In the genomic region with DNA sequence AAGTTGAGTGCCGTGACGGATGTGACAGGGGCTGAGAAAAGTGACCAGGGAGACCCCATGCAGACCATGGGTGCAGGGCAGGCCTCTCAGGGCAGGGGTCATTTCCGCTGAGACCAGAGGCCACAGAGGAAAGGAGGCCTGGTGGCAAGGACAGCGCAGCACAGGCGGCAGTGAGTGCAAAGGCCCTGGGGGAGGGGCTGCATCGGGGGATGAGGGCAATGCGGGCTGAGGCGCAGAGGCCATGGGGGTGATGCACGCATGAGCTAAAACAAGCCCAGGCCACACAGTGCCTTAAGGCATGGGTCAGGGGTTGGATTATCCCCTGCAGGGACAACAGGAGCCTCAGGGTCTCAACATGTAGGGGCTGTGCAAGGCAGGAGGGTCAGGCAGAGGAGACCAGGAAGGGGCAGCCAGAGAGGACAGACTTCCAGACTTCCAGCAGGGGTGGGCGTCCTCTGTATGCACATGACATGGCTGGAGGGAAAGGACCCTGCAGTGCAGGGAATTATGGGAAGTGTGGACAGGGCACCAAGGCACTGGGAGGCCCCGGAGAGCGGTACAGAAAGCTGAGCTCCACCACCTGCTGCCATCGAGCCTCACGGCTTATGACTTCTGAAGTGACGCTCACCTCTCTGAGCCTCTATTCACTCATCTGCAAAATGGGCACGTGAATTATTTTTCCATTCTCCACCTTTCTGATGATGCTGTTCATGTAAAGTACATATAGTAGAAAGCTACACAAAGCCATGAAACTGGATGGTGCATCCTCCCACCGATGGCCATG, we compare ENCODE assay signal across 15 cellular contexts. TPM values are rescaled to one million over a fixed set of nuclear protein-coding genes. Genes with fewer than 3 reads are reported as not detected.
DNase-seq lines count a peak whose midpoint lies in the region; ATAC-seq, FAIRE-seq and TF ChIP-seq lines count a peak whose summit lies in the region.
"Had no signal": no experiment of that assay in that cellular context is flagged by ENCODE, and none has a peak within 500 bp of the region (broad histone marks: within the 10 kb centered on the region; RNA-seq: fewer than 3 reads in every experiment).

No MANE protein-coding gene starts in this region.

- H3K4me1 ChIP-seq in K562 (replicated peaks in 1 of 2; ENCODE audit: control insufficient read depth in 2 of 2, insufficient read depth in 2 of 2, low read length in 2 of 2) (peaks cover 0 to 11% of the 10 kb centered on the region in 2 experiments; a peak in 2 of 5 replicates), neural progenitor cell (peaks cover 13% of the 10 kb centered on the region), upper lobe of left lung (peaks cover 0 to 7% (median 4%) of the 10 kb centered on the region in 4 donors)
- H3K4me1 ChIP-seq: Caco-2 had no signal

- CTCF ChIA-PET in K562 (lab: Yijun Ruan, JAX; ENCODE audit: low intra/inter-chr PET ratio) = no interaction called here

- TF ChIP-seq CTCF in K562 (IDR thresholded peaks at IDR 0.05 in 2 of 3, conservative IDR thresholded peaks at IDR 0.05 in 1 of 3; ENCODE audit: insufficient read depth in 2 of 3, low read depth in 1 of 3, low read length in 3 of 3) (no peak), neural progenitor cell (IDR thresholded peaks at IDR 0.05) (no peak), upper lobe of left lung (IDR thresholded peaks at IDR 0.05) (no peak), glutamatergic neuron (IDR thresholded peaks at IDR 0.05; ENCODE audit: partially characterized antibody, unreplicated experiment) (no peak)

- H3K27ac ChIP-seq in K562 (ENCODE audit: extremely low read depth, low read depth, low read length) = no peak overlapping the region
- no peak overlapping the region for H3K27ac ChIP-seq in neural progenitor cell
- no peak overlapping the region for H3K27ac ChIP-seq in upper lobe of left lung
- H3K27ac ChIP-seq: 22Rv1, BLaER1 had no signal

- H3K79me2 ChIP-seq in K562 (ENCODE audit: control insufficient read depth, insufficient read depth, low read length) (no peaks in the 10 kb centered on the region), neural progenitor cell (ENCODE audit: low read depth) (no peaks in the 10 kb centered on the region)

- TF ChIP-seq POLR2A in K562 (conservative IDR thresholded peaks at IDR 0.05) (no peak), upper lobe of left lung (IDR thresholded peaks at IDR 0.05) (no peak)

- no peak for FAIRE-seq in K562 (lab: Jason Lieb, UNC)

- no peak overlapping the region for H3K4me2 ChIP-seq in K562 (ENCODE audit: insufficient read depth, low read length)
- no peak overlapping the region for H3K4me2 ChIP-seq in neural progenitor cell
- H3K4me2 ChIP-seq: BLaER1 had no signal

- no peak overlapping the region for H3K27ac Mint-ChIP-seq in activated naive CD8-positive, alpha-beta T cell treated with anti-CD3 and anti-CD28 coated beads, Interleukin-2, amount 50 U/mL, for 24 hours
- no peak overlapping the region for H3K27ac Mint-ChIP-seq in activated naive CD8-positive, alpha-beta T cell treated with anti-CD3 and anti-CD28 coated beads for 36 hours
- H3K27ac Mint-ChIP-seq in neural progenitor cell (peak overlapping the region; percentile 42), glutamatergic neuron (ENCODE audit: unreplicated experiment) (no peak overlapping the region)

- no peak overlapping the region for H3K4me3 Mint-ChIP-seq in activated naive CD8-positive, alpha-beta T cell treated with anti-CD3 and anti-CD28 coated beads, Interleukin-2, amount 50 U/mL, for 24 hours
- no peak overlapping the region for H3K4me3 Mint-ChIP-seq in activated naive CD8-positive, alpha-beta T cell treated with anti-CD3 and anti-CD28 coated beads for 36 hours
- H3K4me3 Mint-ChIP-seq in neural progenitor cell = peak overlapping the region; percentile 41
- no peak overlapping the region for H3K4me3 Mint-ChIP-seq in glutamatergic neuron (ENCODE audit: unreplicated experiment)
- H3K4me3 Mint-ChIP-seq: CD8-positive, alpha-beta memory T cell had no signal

- H3F3A ChIP-seq in neural progenitor cell (ENCODE audit: low read depth) = peaks cover 13% of the 10 kb centered on the region

- WGBS in K562 (ENCODE audit: insufficient coverage, low coverage, missing lambda C conversion rate) = 88% methylated on average over 17 of the region's 17 CpGs
- WGBS in upper lobe of left lung, 2 donors = 92 to 94% methylated on average over 16 to 17 of the region's 17 CpGs

- H3K36me3 Mint-ChIP-seq in activated naive CD8-positive, alpha-beta T cell treated with anti-CD3 and anti-CD28 coated beads, Interleukin-2, amount 50 U/mL, for 24 hours (ENCODE audit: low read depth) = no peaks in the 10 kb centered on the region
- no peaks in the 10 kb centered on the region for H3K36me3 Mint-ChIP-seq in activated naive CD8-positive, alpha-beta T cell treated with anti-CD3 and anti-CD28 coated beads for 36 hours
- H3K36me3 Mint-ChIP-seq in neural progenitor cell = peaks cover 24% of the 10 kb centered on the region
- peaks cover 4% of the 10 kb centered on the region for H3K36me3 Mint-ChIP-seq in glutamatergic neuron (ENCODE audit: unreplicated experiment)
- H3K36me3 Mint-ChIP-seq: CD8-positive, alpha-beta memory T cell had no signal

- no peaks in the 10 kb centered on the region for H3K9me3 Mint-ChIP-seq in activated naive CD8-positive, alpha-beta T cell treated with anti-CD3 and anti-CD28 coated beads, Interleukin-2, amount 50 U/mL, for 24 hours
- no peaks in the 10 kb centered on the region for H3K9me3 Mint-ChIP-seq in activated naive CD8-positive, alpha-beta T cell treated with anti-CD3 and anti-CD28 coated beads for 36 hours
- H3K9me3 Mint-ChIP-seq in neural progenitor cell (no peaks in the 10 kb centered on the region), glutamatergic neuron (ENCODE audit: unreplicated experiment) (no peaks in the 10 kb centered on the region)
- H3K9me3 Mint-ChIP-seq: CD8-positive, alpha-beta memory T cell had no signal

- ATAC-seq in activated naive CD8-positive, alpha-beta T cell treated with anti-CD3 and anti-CD28 coated beads, Interleukin-2, amount 50 U/mL, for 24 hours = peak; percentile 20
- ATAC-seq in K562 (no peak), upper lobe of left lung (ENCODE audit: low FRiP score in 2 of 2) (peak; percentile 12 to 21), HG02870 (IDR thresholded peaks at IDR 0.05; ENCODE audit: unreplicated experiment) (no peak)
- ATAC-seq: HCT116 had no signal

- H3K27me3 ChIP-seq in K562 (ENCODE audit: control insufficient read depth in 2 of 2, insufficient read depth in 2 of 2, low read length in 2 of 2) (no peaks in the 10 kb centered on the region; a peak in 1 of 5 replicates), neural progenitor cell (no peaks in the 10 kb centered on the region), upper lobe of left lung (no peaks in the 10 kb centered on the region)
- H3K27me3 ChIP-seq: BLaER1 had no signal

- H3K36me3 ChIP-seq in K562 (ENCODE audit: control insufficient read depth, insufficient read depth, low read length) (peaks cover 16% of the 10 kb centered on the region), neural progenitor cell (no peaks in the 10 kb centered on the region), upper lobe of left lung (peaks cover 0 to 17% (median 0%) of the 10 kb centered on the region in 4 donors)

- no peaks in the 10 kb centered on the region for H3K9me1 ChIP-seq in K562 (ENCODE audit: control insufficient read depth, insufficient read depth, low read length)

- no peaks in the 10 kb centered on the region for H3K4me1 Mint-ChIP-seq in activated naive CD8-positive, alpha-beta T cell treated with anti-CD3 and anti-CD28 coated beads, Interleukin-2, amount 50 U/mL, for 24 hours
- no peaks in the 10 kb centered on the region for H3K4me1 Mint-ChIP-seq in activated naive CD8-positive, alpha-beta T cell treated with anti-CD3 and anti-CD28 coated beads for 36 hours
- peaks cover 13% of the 10 kb centered on the region for H3K4me1 Mint-ChIP-seq in neural progenitor cell
- peaks cover 4% of the 10 kb centered on the region for H3K4me1 Mint-ChIP-seq in glutamatergic neuron (ENCODE audit: low read depth, unreplicated experiment)
- H3K4me1 Mint-ChIP-seq: CD8-positive, alpha-beta memory T cell had no signal

- in situ Hi-C loops in K562 (cut with MboI) = no loop called here

- no TSS peak for BruUV-seq in K562 (replicated peaks; lab: Mats Ljungman, UMichigan)

- DNase-seq in activated naive CD8-positive, alpha-beta T cell treated with anti-CD3 and anti-CD28 coated beads, Interleukin-2, amount 50 U/mL, for 24 hours = no peak
- DNase-seq in activated naive CD8-positive, alpha-beta T cell treated with anti-CD3 and anti-CD28 coated beads for 36 hours = no peak
- DNase-seq in K562 (ENCODE audit: extremely low read depth in 1 of 4, low spot score in 3 of 4) (no peak), neural progenitor cell (ENCODE audit: low spot score) (no peak), upper lobe of left lung (no peak), glutamatergic neuron (no peak), activated gamma-delta T cell (lab: John Stamatoyannopoulos, UW) (no peak)
- DNase-seq: AML-193; Caco-2; CD8-positive, alpha-beta memory T cell; DMS 273 treated with DMSO at 0.1 percent for 48 hours had no signal

- TF ChIP-seq EP300 in K562 (IDR thresholded peaks at IDR 0.05; ENCODE audit: low read length) = no peak
- no peak for TF ChIP-seq EP300 in upper lobe of left lung (IDR thresholded peaks at IDR 0.05)

- TF ChIP-seq RAD21 in K562 (CRISPR knock-in tag; conservative IDR thresholded peaks at IDR 0.05 in 1 of 2, IDR thresholded peaks at IDR 0.05 in 1 of 2) = no peak

- H3K9me3 ChIP-seq in K562 (replicated peaks; ENCODE audit: control insufficient read depth, insufficient read depth, low read depth, low read length) (no peaks in the 10 kb centered on the region), neural progenitor cell (ENCODE audit: low read depth) (no peaks in the 10 kb centered on the region), upper lobe of left lung (no peaks in the 10 kb centered on the region)
- H3K9me3 ChIP-seq: Caco-2 had no signal

- no peaks in the 10 kb centered on the region for H3K27me3 Mint-ChIP-seq in activated naive CD8-positive, alpha-beta T cell treated with anti-CD3 and anti-CD28 coated beads, Interleukin-2, amount 50 U/mL, for 24 hours
- no peaks in the 10 kb centered on the region for H3K27me3 Mint-ChIP-seq in activated naive CD8-positive, alpha-beta T cell treated with anti-CD3 and anti-CD28 coated beads for 36 hours
- peaks cover 10% of the 10 kb centered on the region for H3K27me3 Mint-ChIP-seq in neural progenitor cell (ENCODE audit: insufficient read depth, low read depth)
- H3K27me3 Mint-ChIP-seq in glutamatergic neuron (ENCODE audit: unreplicated experiment) = no peaks in the 10 kb centered on the region
- H3K27me3 Mint-ChIP-seq: CD8-positive, alpha-beta memory T cell had no signal

- intact Hi-C loops in K562 (cut with micrococcal nuclease) = no loop called here

- H3K9ac ChIP-seq in K562 (ENCODE audit: insufficient read depth in 1 of 2, low read depth in 2 of 2, low read length in 2 of 2) = peak overlapping the region in 1 of 2 experiments; percentile 74; a peak in 2 of 4 replicates
- H3K9ac ChIP-seq in neural progenitor cell = no peak overlapping the region
- H3K9ac ChIP-seq: BLaER1 had no signal

- H2AFZ ChIP-seq in K562 (ENCODE audit: low read depth, low read length) = no peak overlapping the region
- no peak overlapping the region for H2AFZ ChIP-seq in neural progenitor cell (replicated peaks)

- H4K20me1 ChIP-seq in K562 (replicated peaks; ENCODE audit: control insufficient read depth, insufficient read depth, low read length) (no peaks in the 10 kb centered on the region), neural progenitor cell (ENCODE audit: low read depth) (no peaks in the 10 kb centered on the region)
- H4K20me1 ChIP-seq: BLaER1 had no signal

- POLR2A ChIA-PET in K562 (lab: Yijun Ruan, JAX) = interaction anchor here (0.7 to 1.1 kb wide), 2 partner anchors 8 to 13 kb away, joined by 3 to 4 read pairs; no protein-coding TSS in a partner anchor

- H3K4me3 ChIP-seq in K562 (no peak overlapping the region), neural progenitor cell (no peak overlapping the region), upper lobe of left lung (no peak overlapping the region)
- H3K4me3 ChIP-seq: BLaER1 had no signal

RNA-seq across cellular contexts. Expression of a gene that starts 27.3 kb away (rescaled TPM):
- 1 to 10 TPM; 1.4 to 1.6 TPM for total RNA-seq in activated naive CD8-positive, alpha-beta T cell treated with anti-CD3 and anti-CD28 coated beads for 36 hours
- total RNA-seq in K562 (2011; cell fraction: chromatin; rRNA removed; ENCODE audit: low replicate concordance) = 26.0 and 37.1 TPM in 2 replicates
- 16.8 and 21.4 TPM in 2 replicates for total RNA-seq in K562 (2011; cell fraction: nucleolus; rRNA removed)
- 23.3 and 34.0 TPM in 2 replicates for total RNA-seq in K562 (2011; cell fraction: nucleoplasm; rRNA removed)
- 10.0 and 15.2 TPM in 2 replicates for total RNA-seq in K562 (2014; rRNA removed)
- total RNA-seq in K562 (2014; rRNA removed; fragmentation: Illumina TruSeq; extraction: Trizol) = 2.2 and 3.8 TPM in 2 replicates
- total RNA-seq in K562 (2015; rRNA removed; fragmentation: Illumina TruSeq; extraction: Trizol) = 5.1 and 5.8 TPM in 2 replicates
- total RNA-seq in K562 (2021) = 10.6 and 12.1 TPM in 2 replicates
- 8.6 and 11.7 TPM in 2 replicates for polyA plus RNA-seq in K562 (2011; rRNA removed)
- 15.1 and 17.0 TPM in 2 replicates for polyA plus RNA-seq in K562 (2011; cell fraction: cytosol; rRNA removed)
- 16.2 and 23.6 TPM in 2 replicates for polyA plus RNA-seq in K562 (2011; cell fraction: nucleus; rRNA removed)
- 8.3 and 11.4 TPM in 2 replicates for polyA plus RNA-seq in K562 (2012)
- polyA plus RNA-seq in K562 (2014; fragmentation: Illumina TruSeq; extraction: Trizol) = 7.8 and 8.8 TPM in 2 replicates
- under 1 TPM; 0.25 to 0.36 TPM for polyA plus RNA-seq in K562 (2014; fragmentation: Nextera tagmentation; extraction: Ambion mirVana)
- polyA plus RNA-seq in K562 (2014; rRNA removed) = 9.4 and 9.6 TPM in 2 replicates
- polyA minus RNA-seq in K562 (2011; rRNA and poly(A)+ RNA removed) = 6.4 and 8.2 TPM in 2 replicates
- 8.4 and 11.6 TPM in 2 replicates for polyA minus RNA-seq in K562 (2011; cell fraction: cytosol; rRNA and poly(A)+ RNA removed)
- 7.7 and 9.6 TPM in 2 replicates for polyA minus RNA-seq in K562 (2011; cell fraction: nucleus; rRNA and poly(A)+ RNA removed)
- 13.8 and 16.7 TPM in 2 replicates for total RNA-seq in neural progenitor cell (ENCODE audit: low replicate concordance)
- total RNA-seq in upper lobe of left lung = 10 to 100 TPM; 10.3 to 60.8 (median 18.6) TPM
- 6.2 TPM for total RNA-seq in glutamatergic neuron (ENCODE audit: unreplicated experiment)

RNA-seq across cellular contexts. Expression of a gene that starts 48.3 kb away (rescaled TPM):
- 10 to 100 TPM; 20.8 to 22.0 TPM for total RNA-seq in activated naive CD8-positive, alpha-beta T cell treated with anti-CD3 and anti-CD28 coated beads for 36 hours
- 97.2 and 98.0 TPM in 2 replicates for total RNA-seq in K562 (2011; cell fraction: chromatin; rRNA removed; ENCODE audit: low replicate concordance)
- 59.7 and 66.3 TPM in 2 replicates for total RNA-seq in K562 (2011; cell fraction: nucleolus; rRNA removed)
- 90.6 and 134 TPM in 2 replicates for total RNA-seq in K562 (2011; cell fraction: nucleoplasm; rRNA removed)
- total RNA-seq in K562 (2014; rRNA removed) (24.5 and 26.0 TPM in 2 replicates), K562 (2014; rRNA removed; fragmentation: Illumina TruSeq; extraction: Trizol) (25.5 and 25.8 TPM in 2 replicates), K562 (2015; rRNA removed; fragmentation: Illumina TruSeq; extraction: Trizol) (28.1 and 31.9 TPM in 2 replicates), K562 (2021) (12.8 and 17.7 TPM in 2 replicates), neural progenitor cell (ENCODE audit: low replicate concordance) (12.6 and 30.3 TPM in 2 replicates), upper lobe of left lung (10 to 100 TPM; 16.7 to 50.3 (median 26.6) TPM), glutamatergic neuron (ENCODE audit: unreplicated experiment) (33.1 TPM)
- polyA plus RNA-seq in K562 (2011; rRNA removed) (17.5 and 21.8 TPM in 2 replicates), K562 (2014; fragmentation: Illumina TruSeq; extraction: Trizol) (29.1 and 33.7 TPM in 2 replicates), K562 (2014; fragmentation: Nextera tagmentation; extraction: Ambion mirVana) (10 to 100 TPM; 19.5 to 41.0 TPM), K562 (2014; rRNA removed) (31.8 and 42.0 TPM in 2 replicates)
- polyA plus RNA-seq in K562 (2011; cell fraction: cytosol; rRNA removed) = 15.6 and 19.9 TPM in 2 replicates
- 25.4 and 37.5 TPM in 2 replicates for polyA plus RNA-seq in K562 (2011; cell fraction: nucleus; rRNA removed)
- 23.3 and 32.3 TPM in 2 replicates for polyA plus RNA-seq in K562 (2012)
- 16.6 and 17.8 TPM in 2 replicates for polyA minus RNA-seq in K562 (2011; rRNA and poly(A)+ RNA removed)
- 10.6 and 10.9 TPM in 2 replicates for polyA minus RNA-seq in K562 (2011; cell fraction: cytosol; rRNA and poly(A)+ RNA removed)
- 16.2 and 20.1 TPM in 2 replicates for polyA minus RNA-seq in K562 (2011; cell fraction: nucleus; rRNA and poly(A)+ RNA removed)

Comparison
In these comparisons a context has a peak if more than half of its experiments do, and no peak if none do; other contexts are left out.
1. ATAC-seq: peak in activated naive CD8-positive, alpha-beta T cell treated with anti-CD3 and anti-CD28 coated beads, Interleukin-2, amount 50 U/mL, for 24 hours (single experiment) and upper lobe of left lung (2 of 2); none in K562 (single experiment) and HG02870 (single experiment).